8 cellular contexts compared by ENCODE assay signal in the genomic region with DNA sequence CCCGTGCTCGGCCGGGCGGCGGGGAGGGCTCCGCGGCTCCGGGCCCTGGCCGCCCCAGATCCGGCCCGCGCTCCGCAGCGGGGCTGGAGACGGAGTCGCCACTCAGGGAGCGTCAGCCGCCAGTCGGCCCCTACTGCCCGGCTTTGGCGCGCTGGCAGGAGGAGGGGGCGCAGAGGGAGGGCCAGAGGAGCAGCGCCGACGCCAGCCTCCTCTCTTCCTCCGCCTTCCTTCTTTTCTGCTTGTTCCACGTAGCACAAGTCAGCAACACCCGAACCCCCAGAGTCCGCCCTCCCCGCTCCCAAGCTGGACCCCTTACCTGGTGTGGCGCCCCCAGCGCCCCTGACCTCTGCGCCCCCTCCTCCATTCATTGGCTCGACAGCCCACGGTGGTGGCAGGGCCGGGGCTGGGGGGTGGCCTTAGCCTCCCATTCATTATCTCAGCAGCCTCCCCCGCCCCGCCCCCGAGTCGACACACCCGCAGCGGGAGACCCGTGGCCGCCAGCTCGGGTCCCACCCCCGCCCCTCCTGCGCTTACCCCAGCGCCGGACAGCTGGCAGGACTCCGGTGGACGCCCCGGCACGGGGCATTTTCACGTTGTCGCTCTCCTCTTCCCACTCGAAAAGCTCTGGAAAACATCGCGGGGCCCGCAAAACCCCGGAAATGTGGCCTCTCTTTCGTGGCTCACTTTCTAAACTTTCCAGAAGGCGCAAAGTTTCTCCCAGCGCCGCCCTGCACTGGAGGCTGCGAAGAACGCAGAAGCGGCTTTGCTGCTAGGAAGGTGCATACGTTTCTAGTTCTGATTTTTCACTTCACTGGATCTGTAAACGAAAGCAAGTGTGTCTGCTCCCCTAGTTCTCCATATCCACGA. TPM values are rescaled to one million over a fixed set of nuclear protein-coding genes. Genes with fewer than 3 reads are reported as not detected.
DNase-seq lines count a peak whose midpoint lies in the region; ATAC-seq, FAIRE-seq and TF ChIP-seq lines count a peak whose summit lies in the region.

Gene LPAR1 (minus strand): TSS at position 135 of the 867 bp plus-strand sequence. CDS start 66,353 bp downstream, outside the sequence.

- H3K23me2 ChIP-seq in H1 (ENCODE audit: low read depth, low read length) = peaks cover 15% of the 10 kb centered on the region; the same call in 1 of the 2 replicates

- no TSS peak for BruUV-seq in PC-3 (replicated peaks; lab: Mats Ljungman, UMichigan)

- peak within 1 kb of the TSS; percentile 75 for H3K18ac ChIP-seq in H1 (ENCODE audit: extremely low read depth, low read length)

- CTCF ChIA-PET in PC-3 (lab: Charles Lee) (no interaction called here), H1 (lab: Charles Lee; ENCODE audit: partially characterized antibody) (interaction anchor here (0.6 to 1.3 kb wide), 7 partner anchors 10 to 1067 kb away, joined by 3 to 4 read pairs (median 3); no protein-coding TSS in a partner anchor)

- H2BK15ac ChIP-seq in H1 (ENCODE audit: low read length) = no peak within 1 kb of the TSS

- intact Hi-C loops in PC-3 (cut with micrococcal nuclease) = loop anchor here (5.0 kb wide), 4 partner anchors 126 to 401 kb away; no protein-coding TSS in a partner anchor

- H3K14ac ChIP-seq in H1 (ENCODE audit: insufficient read length) = no peak within 1 kb of the TSS

- H3K56ac ChIP-seq in H1 (replicated peaks; ENCODE audit: insufficient read length, low read depth, low read length) = no peak within 1 kb of the TSS

- H3F3A ChIP-seq in PC-3 (ENCODE audit: low read length, unreplicated experiment) = no peaks in the 10 kb centered on the region

- no peak for TF ChIP-seq POLR2A in H1 (IDR thresholded peaks at IDR 0.05; ENCODE audit: control extremely low read depth in 1 of 2, low read depth in 2 of 2, low read length in 2 of 2)

- H3K9me2 ChIP-seq in PC-3 (replicated peaks; ENCODE audit: low read length) = no peaks in the 10 kb centered on the region

- H3K9me3 ChIP-seq in PC-3 (ENCODE audit: low read length) (no peaks in the 10 kb centered on the region), H1 (ENCODE audit: insufficient read depth in 2 of 2, low read depth in 1 of 2, low read length in 1 of 2) (no peaks in the 10 kb centered on the region)

- no peaks in the 10 kb centered on the region for H3K79me1 ChIP-seq in H1 (ENCODE audit: low read depth, low read length)

- ATAC-seq in GM18909 (IDR thresholded peaks at IDR 0.05; ENCODE audit: poor library complexity, unreplicated experiment) = peak; percentile 20
- peak; percentile 35 for ATAC-seq in PC-3

- H4K20me1 ChIP-seq in PC-3 (ENCODE audit: low read length) = no peaks in the 10 kb centered on the region
- no peaks in the 10 kb centered on the region for H4K20me1 ChIP-seq in H1 (replicated peaks in 1 of 2; ENCODE audit: control insufficient read depth in 1 of 2, insufficient read depth in 2 of 2, low read length in 2 of 2)

- H2BK120ac ChIP-seq in H1 (replicated peaks; ENCODE audit: low read depth, low read length) = no peak within 1 kb of the TSS

- DNase-seq in PC-3 (peak; percentile 32), H1 (ENCODE audit: low read depth in 1 of 2, low spot score in 2 of 2) (peak in 1 of 2 experiments; percentile 72), medulla oblongata (ENCODE audit: extremely low spot score) (peak; percentile 53), superior temporal gyrus (ENCODE audit: extremely low spot score) (peak; percentile 57), NCI-H1105 treated with DMSO at 0.1 percent for 48 hours (lab: John Stamatoyannopoulos, UW) (no peak)
- DNase-seq in stimulated activated CD4-positive, alpha-beta T cell treated with anti-CD3 and anti-CD28 coated beads, Interleukin-12 subunit alpha, Interleukin-12 subunit beta, amount 100 ng/mL, for 4 hours = no peak

- FAIRE-seq in H1 (lab: Jason Lieb, UNC) = no peak

- H3K27me3 ChIP-seq in ACC112 (ENCODE audit: insufficient read depth, low read length) (no peaks in the 10 kb centered on the region), PC-3 (ENCODE audit: low read length) (no peaks in the 10 kb centered on the region), H1 (replicated peaks in 1 of 4; ENCODE audit: control insufficient read depth in 3 of 4, extremely low read depth in 1 of 4, insufficient read depth in 3 of 4, low read length in 3 of 4) (peaks cover 3 to 18% (median 12%) of the 10 kb centered on the region in 4 experiments)

- no peak for TF ChIP-seq CTCF in PC-3 (conservative IDR thresholded peaks at IDR 0.05; ENCODE audit: low read depth, low read length)
- no peak for TF ChIP-seq CTCF in H1 (IDR thresholded peaks at IDR 0.05; ENCODE audit: control extremely low read depth in 1 of 3, insufficient read depth in 1 of 3, low read depth in 1 of 3, low read length in 3 of 3)

- H3K4ac ChIP-seq in H1 (replicated peaks; ENCODE audit: insufficient read length, low read depth, low read length) = no peak within 1 kb of the TSS

- H2AFZ ChIP-seq in ACC112 (ENCODE audit: low read length, unreplicated experiment) (peak within 1 kb of the TSS; percentile 95), PC-3 (ENCODE audit: low read length) (peak within 1 kb of the TSS; percentile 71), H1 (ENCODE audit: low read length) (peak within 1 kb of the TSS; percentile 80)

- TF ChIP-seq EP300 in H1 (IDR thresholded peaks at IDR 0.05; ENCODE audit: borderline replicate concordance in 1 of 2, low read depth in 2 of 2, low read length in 2 of 2) = no peak

- H3K36me3 ChIP-seq in ACC112 (ENCODE audit: insufficient read depth, low read length) (no peaks in the 10 kb centered on the region), PC-3 (ENCODE audit: low read depth, low read length) (0 out of 2 replicates have a peak, but pooled peaks cover 3% of the 10 kb centered on the region), H1 (ENCODE audit: control insufficient read depth in 2 of 4, insufficient read depth in 4 of 4, low read length in 3 of 4) (no peaks in the 10 kb centered on the region)

- H3K23ac ChIP-seq in H1 (ENCODE audit: insufficient read length) = no peak within 1 kb of the TSS

- H3K4me1 ChIP-seq in ACC112 (ENCODE audit: control insufficient read depth, insufficient read depth, low read length, unreplicated experiment) (peaks cover 21% of the 10 kb centered on the region), PC-3 (ENCODE audit: insufficient read depth, low read length) (peaks cover 30% of the 10 kb centered on the region), H1 (replicated peaks in 1 of 4; ENCODE audit: control insufficient read depth in 3 of 4, insufficient read depth in 4 of 4, low read length in 3 of 4) (peaks cover 0 to 7% (median under 1%) of the 10 kb centered on the region in 4 experiments; a peak in 2 of 7 replicates)

- WGBS in H1 (ENCODE audit: extremely low coverage in 1 of 2, insufficient coverage in 1 of 2, insufficient read length in 1 of 2, insufficient replicate concordance in 2 of 2, low coverage in 1 of 2, low lambda C conversion rate in 2 of 2, missing lambda C conversion rate in 1 of 2), 2 experiments = 7% methylated on average over 23 of the region's 71 CpGs; no CpG with 5 or more reads in 1 of the 2 experiments

- no peak within 1 kb of the TSS for H4K91ac ChIP-seq in H1 (replicated peaks; ENCODE audit: insufficient read length, low read length)

- peak within 1 kb of the TSS; percentile 84 for H3K27ac ChIP-seq in ACC112 (ENCODE audit: low read depth, low read length)
- H3K27ac ChIP-seq in PC-3 (ENCODE audit: low read length) = peak within 1 kb of the TSS; percentile 66
- H3K27ac ChIP-seq in H1 (ENCODE audit: low read depth, low read length) = no peak within 1 kb of the TSS

- H3K4me3 ChIP-seq in ACC112 (ENCODE audit: low read depth, low read length) (peak within 1 kb of the TSS; percentile 94), PC-3 (ENCODE audit: low read length) (peak within 1 kb of the TSS; percentile 83), H1 (ENCODE audit: extremely low read depth in 1 of 4, insufficient read depth in 2 of 4, low read depth in 3 of 4, low read length in 4 of 4) (peak within 1 kb of the TSS; percentile 60 to 92 (median 66))

- H2BK20ac ChIP-seq in H1 (ENCODE audit: low read length) = no peak within 1 kb of the TSS

- TF ChIP-seq RAD21 in H1 (IDR thresholded peaks at IDR 0.05 in 1 of 2, conservative IDR thresholded peaks at IDR 0.05 in 1 of 2; ENCODE audit: low read depth in 2 of 2, low read length in 2 of 2) = no peak; a peak in 1 of 4 replicates

- no peak within 1 kb of the TSS for H2BK5ac ChIP-seq in H1 (ENCODE audit: low read depth, low read length)

- no peak within 1 kb of the TSS for H2BK12ac ChIP-seq in H1 (ENCODE audit: low read depth, low read length)

- H2AK5ac ChIP-seq in H1 (ENCODE audit: low read depth, low read length) = no peak within 1 kb of the TSS

- POLR2A ChIA-PET in PC-3 (lab: Charles Lee; ENCODE audit: unreplicated experiment) = no interaction called here
- POLR2A ChIA-PET in H1 (lab: Charles Lee; ENCODE audit: partially characterized antibody) = interaction anchor here (0.6 kb wide), 1 partner anchor 469 kb away, joined by 4 read pairs; no protein-coding TSS in a partner anchor

- H3K9ac ChIP-seq in PC-3 (ENCODE audit: low read length) = peak within 1 kb of the TSS; percentile 89
- H3K9ac ChIP-seq in H1 (replicated peaks in 1 of 4; ENCODE audit: extremely low read depth in 1 of 4, low read depth in 3 of 4, low read length in 3 of 4) = peak within 1 kb of the TSS in 3 of 4 experiments; percentile 13 to 74 (median 52); a peak in 4 of 7 replicates

- peak within 1 kb of the TSS; percentile 36 for H4K8ac ChIP-seq in H1 (ENCODE audit: extremely low read depth, insufficient read depth, low read length)

- H3K79me2 ChIP-seq in ACC112 (ENCODE audit: control insufficient read depth, insufficient read depth, low read length, unreplicated experiment) (peaks cover 42% of the 10 kb centered on the region), PC-3 (ENCODE audit: low read length) (peaks cover 60% of the 10 kb centered on the region), H1 (ENCODE audit: control insufficient read depth in 1 of 2, insufficient read depth in 2 of 2, low read length in 2 of 2) (no peaks in the 10 kb centered on the region)

- H3K4me2 ChIP-seq in PC-3 (ENCODE audit: low read length) (peak within 1 kb of the TSS; percentile 92), H1 (ENCODE audit: insufficient read depth in 1 of 2, low read depth in 2 of 2, low read length in 2 of 2) (peak within 1 kb of the TSS; percentile 91 to 92)

- H4K5ac ChIP-seq in H1 (ENCODE audit: insufficient read length, low read depth, low read length) = no peak within 1 kb of the TSS

TF ChIP-seq in H1, 55 proteins besides CTCF, POLR2A, EP300 and RAD21 (continues in another document):
- TF ChIP-seq SIX5 (IDR thresholded peaks at IDR 0.05; ENCODE audit: low read depth, low read length) = no peak
- peak; percentile 90 for TF ChIP-seq KDM4A (IDR thresholded peaks at IDR 0.05; ENCODE audit: low read depth, low read length, severe bottlenecking)

RNA-seq across cellular contexts. Expression of gene LPAR1, which starts in this region (rescaled TPM):
- total RNA-seq in PC-3 (2014; rRNA removed) = 67.9 and 75.0 TPM in 2 replicates
- 3.4 and 3.8 TPM in 2 replicates for total RNA-seq in H1 (2021; fragmentation: NEBNext Ultra II Directional; extraction: Animal tissue kit (Norgen Biotek cat#: 25700))
- polyA plus RNA-seq in H1 (2011; rRNA removed) = 2.8 and 5.1 TPM in 2 replicates
- 3.2 TPM for polyA plus RNA-seq in H1 (2011; cell fraction: cytosol; rRNA removed)
- polyA plus RNA-seq in H1 (2011; cell fraction: nucleus; rRNA removed) = 4.6 TPM
- 1.6 to 3.0 TPM (median 2.5 TPM) in 4 replicates for polyA plus RNA-seq in H1 (2012, experiment 1 of 2)
- polyA plus RNA-seq in H1 (2012, experiment 2 of 2) = 0.38 TPM
- 2.7 TPM for polyA plus RNA-seq in H1 (2013, experiment 1 of 2)
- polyA plus RNA-seq in H1 (2013, experiment 2 of 2) = 2.7 TPM
- 12.5 and 18.7 TPM in 2 replicates for polyA minus RNA-seq in H1 (2011; rRNA and poly(A)+ RNA removed)
- 2.4 TPM for polyA minus RNA-seq in H1 (2011; cell fraction: cytosol; rRNA and poly(A)+ RNA removed)
- polyA minus RNA-seq in H1 (2011; cell fraction: nucleus; rRNA and poly(A)+ RNA removed) = 15.3 TPM

Comparison
In these comparisons a context has a peak if more than half of its experiments do, and no peak if none do; other contexts are left out.
1. RNA of gene LPAR1 (total RNA-seq): 67.9 to 75.0 TPM in PC-3; 3.4 to 3.8 TPM in H1; every median in the first group is over 10 times any median in the second.
2. DNase-seq: peak in PC-3 (single experiment), medulla oblongata (single experiment) and superior temporal gyrus (single experiment); none in stimulated activated CD4-positive, alpha-beta T cell treated with anti-CD3 and anti-CD28 coated beads, Interleukin-12 subunit alpha, Interleukin-12 subunit beta, amount 100 ng/mL, for 4 hours (single experiment) and NCI-H1105 treated with DMSO at 0.1 percent for 48 hours (single experiment).
3. Peak in every context shown above with its lines, with median percentiles within 50 percentile points of each other: H2AFZ ChIP-seq and H3K4me3 ChIP-seq.